In the genomic region with DNA sequence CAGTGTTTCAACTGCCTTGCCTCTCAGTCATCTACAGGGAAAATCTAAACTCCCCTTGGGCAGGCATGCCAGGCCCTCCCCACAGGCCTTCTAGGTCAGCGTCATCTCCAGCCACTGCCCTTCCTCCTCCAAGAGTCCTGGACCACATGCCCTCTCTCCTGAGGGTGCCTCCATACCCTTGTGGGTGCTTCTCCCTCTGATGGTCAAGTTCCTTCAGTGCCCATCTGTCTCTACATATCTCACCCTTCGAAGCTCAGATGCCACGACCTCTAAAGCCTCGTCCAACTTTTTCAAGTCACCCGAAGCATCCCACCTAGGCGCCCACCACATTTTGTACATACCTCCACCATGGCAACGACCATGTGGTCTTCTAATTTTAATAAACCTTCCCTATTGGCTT, we compare ENCODE assay signal across 37 cellular contexts. TPM values are rescaled to one million over a fixed set of nuclear protein-coding genes. Genes with fewer than 3 reads are reported as not detected.
DNase-seq lines count a peak whose midpoint lies in the region; ATAC-seq and TF ChIP-seq lines count a peak whose summit lies in the region.
"Had no signal": no experiment of that assay in that cellular context is flagged by ENCODE, and none has a peak within 500 bp of the region (broad histone marks: within the 10 kb centered on the region; RNA-seq: fewer than 3 reads in every experiment).

No MANE protein-coding gene starts in this region.

- CTCF ChIA-PET in MCF 10A (lab: Yijun Ruan, JAX): interaction anchor here (1.3 to 1.7 kb wide), 3 partner anchors 288 to 446 kb away, joined by 4 to 7 read pairs (median 4); no protein-coding TSS in a partner anchor

- BruUV-seq in MCF 10A (replicated peaks; lab: Mats Ljungman, UMichigan): no TSS peak

- H3K27ac Mint-ChIP-seq in activated T-helper 2 cell treated with anti-CD3 and anti-CD28 coated beads, Interferon-gamma antibody, Interleukin-2, Interleukin-4, amounts not matched to agents 10 μg/mL and 5 μg/mL and 100 μg/mL, durations not matched to agents 14 hours and 24 hours and 36 hours: peak overlapping the region; percentile 2
- no peak overlapping the region for H3K27ac Mint-ChIP-seq in osteocyte (ENCODE audit: unreplicated experiment)
- no peak overlapping the region for H3K27ac Mint-ChIP-seq in MCF 10A (ENCODE audit: low read depth, unreplicated experiment)
- H3K27ac Mint-ChIP-seq: B cell; CD4-positive, alpha-beta memory T cell; CD4-positive, alpha-beta T cell; CD8-positive, alpha-beta T cell had no signal

- peaks cover 15 to 37% (median 35%) of the 10 kb centered on the region in 4 donors for H3K4me1 ChIP-seq in esophagus muscularis mucosa
- H3K4me1 ChIP-seq: Caco-2 had no signal

- H3K27ac ChIP-seq in coronary artery: no peak overlapping the region
- H3K27ac ChIP-seq in esophagus muscularis mucosa (replicated peaks in 1 of 4): no peak overlapping the region
- H3K27ac ChIP-seq: 22Rv1; A549; BLaER1; BLaER1 treated with 17β-estradiol and CSF1 and Interleukin-3, amounts not matched to agents 10 nM and 100 nM; C4-2B had no signal

- intact Hi-C loops in activated T-helper 2 cell treated with anti-CD3 and anti-CD28 coated beads, Interferon-gamma antibody, Interleukin-2, Interleukin-4, amounts not matched to agents 10 μg/mL and 5 μg/mL and 100 μg/mL, durations not matched to agents 14 hours and 24 hours and 36 hours (cut with micrococcal nuclease): no loop called here
- intact Hi-C loops in esophagus muscularis mucosa (cut with DNase I): loop anchor here (10.0 kb wide), 2 partner anchors 92 to 812 kb away; no protein-coding TSS in a partner anchor
- intact Hi-C loops in MCF 10A (cut with micrococcal nuclease): no loop called here

- H3K4me1 Mint-ChIP-seq in activated T-helper 2 cell treated with anti-CD3 and anti-CD28 coated beads, Interferon-gamma antibody, Interleukin-2, Interleukin-4, amounts not matched to agents 10 μg/mL and 5 μg/mL and 100 μg/mL, durations not matched to agents 14 hours and 24 hours and 36 hours (ENCODE audit: low read depth): peaks cover 25% of the 10 kb centered on the region
- H3K4me1 Mint-ChIP-seq in osteocyte (ENCODE audit: unreplicated experiment) (peaks cover 3% of the 10 kb centered on the region), MCF 10A (ENCODE audit: insufficient read depth, unreplicated experiment) (peaks cover 6% of the 10 kb centered on the region)

- POLR2A ChIA-PET in MCF 10A (lab: Yijun Ruan, JAX): interaction anchor here (0.6 to 1.7 kb wide), 2 partner anchors 48 to 439 kb away, joined by 3 to 6 read pairs; no protein-coding TSS in a partner anchor

- TF ChIP-seq CTCF in coronary artery (IDR thresholded peaks at IDR 0.05): no peak
- no peak for TF ChIP-seq CTCF in esophagus muscularis mucosa (IDR thresholded peaks at IDR 0.05)
- no peak for TF ChIP-seq CTCF in osteocyte (IDR thresholded peaks at IDR 0.05)
- TF ChIP-seq CTCF in MCF 10A (IDR thresholded peaks at IDR 0.05; ENCODE audit: unreplicated experiment): no peak

- no peak for ATAC-seq in GM21423 (IDR thresholded peaks at IDR 0.05; ENCODE audit: unreplicated experiment)
- ATAC-seq: A549; CD8-positive, alpha-beta T cell had no signal

- no peak for TF ChIP-seq POLR2A in esophagus muscularis mucosa (IDR thresholded peaks at IDR 0.05; ENCODE audit: low read depth)

- no peaks in the 10 kb centered on the region for H3K9me3 Mint-ChIP-seq in activated T-helper 2 cell treated with anti-CD3 and anti-CD28 coated beads, Interferon-gamma antibody, Interleukin-2, Interleukin-4, amounts not matched to agents 10 μg/mL and 5 μg/mL and 100 μg/mL, durations not matched to agents 14 hours and 24 hours and 36 hours
- H3K9me3 Mint-ChIP-seq in osteocyte (ENCODE audit: unreplicated experiment) (no peaks in the 10 kb centered on the region), MCF 10A (ENCODE audit: unreplicated experiment) (no peaks in the 10 kb centered on the region)
- H3K9me3 Mint-ChIP-seq: CD4-positive, alpha-beta T cell; CD8-positive, alpha-beta memory T cell; CD8-positive, alpha-beta T cell had no signal

- no peak for TF ChIP-seq EP300 in esophagus muscularis mucosa (IDR thresholded peaks at IDR 0.05)

- no peaks in the 10 kb centered on the region for H3K27me3 Mint-ChIP-seq in activated T-helper 2 cell treated with anti-CD3 and anti-CD28 coated beads, Interferon-gamma antibody, Interleukin-2, Interleukin-4, amounts not matched to agents 10 μg/mL and 5 μg/mL and 100 μg/mL, durations not matched to agents 14 hours and 24 hours and 36 hours (ENCODE audit: low read depth)
- H3K27me3 Mint-ChIP-seq in osteocyte (ENCODE audit: unreplicated experiment) (peaks cover 11% of the 10 kb centered on the region), MCF 10A (ENCODE audit: insufficient read depth, unreplicated experiment) (no peaks in the 10 kb centered on the region)

- H3K9me3 ChIP-seq in esophagus muscularis mucosa: no peaks in the 10 kb centered on the region
- H3K9me3 ChIP-seq: A549; BE2C; BLaER1; BLaER1 treated with 17β-estradiol and CSF1 and Interleukin-3, amounts not matched to agents 10 nM and 100 nM; Caco-2 had no signal

- peaks cover 3% of the 10 kb centered on the region for H3K36me3 Mint-ChIP-seq in activated T-helper 2 cell treated with anti-CD3 and anti-CD28 coated beads, Interferon-gamma antibody, Interleukin-2, Interleukin-4, amounts not matched to agents 10 μg/mL and 5 μg/mL and 100 μg/mL, durations not matched to agents 14 hours and 24 hours and 36 hours (ENCODE audit: low read depth)
- H3K36me3 Mint-ChIP-seq in osteocyte (ENCODE audit: unreplicated experiment) (no peaks in the 10 kb centered on the region), MCF 10A (ENCODE audit: insufficient read depth, unreplicated experiment) (no peaks in the 10 kb centered on the region)
- H3K36me3 Mint-ChIP-seq: CD14-positive monocyte; CD4-positive, alpha-beta memory T cell; CD4-positive, CD25-positive, alpha-beta regulatory T cell; CD8-positive, alpha-beta T cell had no signal

- no peaks in the 10 kb centered on the region for H3K27me3 ChIP-seq in esophagus muscularis mucosa
- H3K27me3 ChIP-seq: BE2C; BLaER1; BLaER1 treated with 17β-estradiol and CSF1 and Interleukin-3, amounts not matched to agents 10 nM and 100 nM had no signal

- H3K4me3 ChIP-seq in coronary artery (no peak overlapping the region), esophagus muscularis mucosa (no peak overlapping the region)
- H3K4me3 ChIP-seq: A549; BLaER1; BLaER1 treated with 17β-estradiol and CSF1 and Interleukin-3, amounts not matched to agents 10 nM and 100 nM had no signal

- DNase-seq in activated T-helper 2 cell treated with anti-CD3 and anti-CD28 coated beads, Interferon-gamma antibody, Interleukin-2, Interleukin-4, amounts not matched to agents 10 μg/mL and 5 μg/mL and 100 μg/mL, durations not matched to agents 14 hours and 24 hours and 36 hours (ENCODE audit: low spot score): no peak
- DNase-seq in coronary artery (ENCODE audit: low spot score): peak; percentile 24
- DNase-seq in esophagus muscularis mucosa (ENCODE audit: extremely low spot score): peak; percentile 75
- DNase-seq in osteocyte (ENCODE audit: extremely low spot score, unreplicated experiment): peak; percentile 70
- DNase-seq in EL: no peak
- DNase-seq in NCI-H1048 (lab: John Stamatoyannopoulos, UW): no peak
- DNase-seq in MCF 10A (ENCODE audit: unreplicated experiment): no peak
- DNase-seq: 8988T; ACHN; AML-193; BE2C; C1 segment of cervical spinal cord; Caco-2; Calu3; CD4-positive, alpha-beta memory T cell; CD4-positive, alpha-beta T cell; CD4-positive, CD25-positive, alpha-beta regulatory T cell; CD8-positive, alpha-beta memory T cell; CD8-positive, alpha-beta T cell; COR-L47; DMS 273 treated with DMSO at 0.1 percent for 48 hours; DMS153; DMS53; DMS79; DMS79 treated with DMSO at 0.1 percent for 48 hours; DND-41 had no signal

- H3K36me3 ChIP-seq in esophagus muscularis mucosa: no peaks in the 10 kb centered on the region
- H3K36me3 ChIP-seq: BE2C; BLaER1; BLaER1 treated with 17β-estradiol and CSF1 and Interleukin-3, amounts not matched to agents 10 nM and 100 nM had no signal

- H3K4me3 Mint-ChIP-seq in activated T-helper 2 cell treated with anti-CD3 and anti-CD28 coated beads, Interferon-gamma antibody, Interleukin-2, Interleukin-4, amounts not matched to agents 10 μg/mL and 5 μg/mL and 100 μg/mL, durations not matched to agents 14 hours and 24 hours and 36 hours (ENCODE audit: low read depth): no peak overlapping the region
- H3K4me3 Mint-ChIP-seq in osteocyte (ENCODE audit: unreplicated experiment) (no peak overlapping the region), MCF 10A (ENCODE audit: unreplicated experiment) (no peak overlapping the region)
- H3K4me3 Mint-ChIP-seq: B cell; CD14-positive monocyte; CD4-positive, alpha-beta memory T cell; CD4-positive, alpha-beta T cell; CD4-positive, CD25-positive, alpha-beta regulatory T cell; CD8-positive, alpha-beta memory T cell; CD8-positive, alpha-beta T cell had no signal

- 95% methylated on average over 7 of the region's 7 CpGs for WGBS in esophagus muscularis mucosa

RNA-seq across cellular contexts. Expression of a gene that starts 22.6 kb away (rescaled TPM):
- not detected in 2 replicates for total RNA-seq in activated T-helper 2 cell treated with anti-CD3 and anti-CD28 coated beads, Interferon-gamma antibody, Interleukin-2, Interleukin-4, amounts not matched to agents 10 μg/mL and 5 μg/mL and 100 μg/mL, durations not matched to agents 14 hours and 24 hours and 36 hours
- total RNA-seq in esophagus muscularis mucosa: not detected
- total RNA-seq in osteocyte: not detected in 2 replicates
- not detected in 2 replicates for total RNA-seq in MCF 10A (2022)
- total RNA-seq: A172; A673; B cell; Caco-2; Calu3; CD4-positive, alpha-beta memory T cell; CD4-positive, alpha-beta T cell; CD4-positive, CD25-positive, alpha-beta regulatory T cell; CD8-positive, alpha-beta memory T cell; CD8-positive, alpha-beta T cell; Daoy had no signal

Comparison
In these comparisons a context has a peak if more than half of its experiments do, and no peak if none do; other contexts are left out.
1. DNase-seq: peak in coronary artery (single experiment), esophagus muscularis mucosa (single experiment) and osteocyte (single experiment); none in activated T-helper 2 cell treated with anti-CD3 and anti-CD28 coated beads, Interferon-gamma antibody, Interleukin-2, Interleukin-4, amounts not matched to agents 10 μg/mL and 5 μg/mL and 100 μg/mL, durations not matched to agents 14 hours and 24 hours and 36 hours (single experiment), EL (single experiment), NCI-H1048 (single experiment) and MCF 10A (single experiment).